In genomic region chr6:118894425-118895240, GRCh38 we compare ENCODE assay signal across 1 cellular context.
TF ChIP-seq lines count a peak whose summit lies in the region.

No MANE protein-coding gene starts in this region.

TF ChIP-seq in HepG2, 621 proteins besides CTCF, POLR2A, EP300 and RAD21 (continued from another document and continues in another):
- TF ChIP-seq DBP (CRISPR knock-in tag; IDR thresholded peaks at IDR 0.05; ENCODE audit: not compliant biosample characterization) = peak; percentile 59
- TF ChIP-seq FOXK2 (IDR thresholded peaks at IDR 0.05) = no peak
- TF ChIP-seq TARDBP (CRISPR knock-in tag; IDR thresholded peaks at IDR 0.05) = no peak
- no peak for TF ChIP-seq ZEB1 (IDR thresholded peaks at IDR 0.05; ENCODE audit: insufficient replicate concordance, low read depth)
- TF ChIP-seq ATF7-NPFF (CRISPR knock-in tag; IDR thresholded peaks at IDR 0.05; ENCODE audit: low read depth) = peak; percentile 32; the same call in 1 of the 2 replicates
- no peak for TF ChIP-seq SUZ12 (IDR thresholded peaks at IDR 0.05; ENCODE audit: low read depth, low read length)
- TF ChIP-seq HNRNPH1 (optimal IDR thresholded peaks at IDR 0.05; ENCODE audit: low read depth, low read length) = no peak
- no peak for TF ChIP-seq ELF4 (CRISPR knock-in tag; IDR thresholded peaks at IDR 0.05; ENCODE audit: borderline replicate concordance)
- TF ChIP-seq ZNF564 (CRISPR knock-in tag; IDR thresholded peaks at IDR 0.05) = peak; percentile 33
- no peak for TF ChIP-seq NR1H2 (CRISPR knock-in tag; IDR thresholded peaks at IDR 0.05; ENCODE audit: borderline replicate concordance, low read depth)
- 0 out of 2 replicates have a peak, but pooled peaks have one; percentile 7 for TF ChIP-seq NCOA2 (CRISPR knock-in tag; IDR thresholded peaks at IDR 0.05)
- TF ChIP-seq RFXANK (CRISPR knock-in tag; IDR thresholded peaks at IDR 0.05) = no peak
- no peak for TF ChIP-seq ZNF580 (CRISPR knock-in tag; IDR thresholded peaks at IDR 0.05; ENCODE audit: borderline replicate concordance, low read depth)
- peak; percentile 33 for TF ChIP-seq RBM22 (optimal IDR thresholded peaks at IDR 0.05; ENCODE audit: low read length)
- TF ChIP-seq ZNF878 (CRISPR knock-in tag; IDR thresholded peaks at IDR 0.05) = 0 out of 2 replicates have a peak, but pooled peaks have one; percentile 73
- TF ChIP-seq ZNF883 (CRISPR knock-in tag; IDR thresholded peaks at IDR 0.05; ENCODE audit: not compliant biosample characterization) = peak; percentile 67
- no peak for TF ChIP-seq ZHX1 (CRISPR knock-in tag; IDR thresholded peaks at IDR 0.05; ENCODE audit: low read depth)
- peak; percentile 34; the same call in 1 of the 2 replicates for TF ChIP-seq ZSCAN31 (CRISPR knock-in tag; IDR thresholded peaks at IDR 0.05; ENCODE audit: low read depth)
- no peak for TF ChIP-seq PAF1 (CRISPR knock-in tag; IDR thresholded peaks at IDR 0.05)
- TF ChIP-seq ZNF441 (CRISPR knock-in tag; IDR thresholded peaks at IDR 0.05; ENCODE audit: borderline replicate concordance) = peak; percentile 48; the same call in 1 of the 2 replicates
- no peak for TF ChIP-seq POLR2AphosphoS2 (IDR thresholded peaks at IDR 0.05; ENCODE audit: low read depth, low read length)
- peak; percentile 63; the same call in 1 of the 2 replicates for TF ChIP-seq ZFP82 (CRISPR knock-in tag; IDR thresholded peaks at IDR 0.05; ENCODE audit: borderline replicate concordance)
- no peak for TF ChIP-seq ATM (IDR thresholded peaks at IDR 0.05; ENCODE audit: borderline replicate concordance)
- TF ChIP-seq ZFYVE20 (CRISPR knock-in tag; IDR thresholded peaks at IDR 0.05; ENCODE audit: borderline replicate concordance, low read depth) = no peak
- no peak for TF ChIP-seq ZNF740 (CRISPR knock-in tag; IDR thresholded peaks at IDR 0.05)
- TF ChIP-seq GRHL1 (CRISPR knock-in tag; conservative IDR thresholded peaks at IDR 0.05) = no peak
- TF ChIP-seq ATF7 (IDR thresholded peaks at IDR 0.05) = no peak
- no peak for TF ChIP-seq ATF7 (CRISPR knock-in tag; IDR thresholded peaks at IDR 0.05)
- no peak for TF ChIP-seq SRSF9 (IDR thresholded peaks at IDR 0.05; ENCODE audit: borderline replicate concordance, insufficient read depth, low read depth, low read length, poor library complexity, severe bottlenecking)
- peak; percentile 20; the same call in 1 of the 2 replicates for TF ChIP-seq KDM2A (CRISPR knock-in tag; IDR thresholded peaks at IDR 0.05; ENCODE audit: borderline replicate concordance, low read depth)
- TF ChIP-seq ZNF713 (CRISPR knock-in tag; IDR thresholded peaks at IDR 0.05) = no peak
- TF ChIP-seq ZNF614 (CRISPR knock-in tag; IDR thresholded peaks at IDR 0.05; ENCODE audit: borderline replicate concordance) = no peak
- peak; percentile 30; the same call in 1 of the 2 replicates for TF ChIP-seq ZNF816 (CRISPR knock-in tag; IDR thresholded peaks at IDR 0.05; ENCODE audit: borderline replicate concordance)
- no peak for TF ChIP-seq MTF1 (CRISPR knock-in tag; IDR thresholded peaks at IDR 0.05)
- TF ChIP-seq ZNF136 (CRISPR knock-in tag; IDR thresholded peaks at IDR 0.05; ENCODE audit: low read depth) = 0 out of 2 replicates have a peak, but pooled peaks have one; percentile 11
- no peak for TF ChIP-seq SCMH1 (CRISPR knock-in tag; IDR thresholded peaks at IDR 0.05; ENCODE audit: borderline replicate concordance)
- TF ChIP-seq GATAD2A (CRISPR knock-in tag; IDR thresholded peaks at IDR 0.05) = no peak
- no peak for TF ChIP-seq ZFP1 (CRISPR knock-in tag; IDR thresholded peaks at IDR 0.05)
- TF ChIP-seq ZMYM4 (CRISPR knock-in tag; IDR thresholded peaks at IDR 0.05) = 0 out of 2 replicates have a peak, but pooled peaks have one; percentile 49
- TF ChIP-seq CHD4 (IDR thresholded peaks at IDR 0.05; ENCODE audit: borderline replicate concordance, low read length) = no peak
- no peak; the same call in 1 of the 2 replicates for TF ChIP-seq ZNF484 (CRISPR knock-in tag; IDR thresholded peaks at IDR 0.05; ENCODE audit: borderline replicate concordance, low read depth)
- TF ChIP-seq POGZ (CRISPR knock-in tag; IDR thresholded peaks at IDR 0.05) = no peak; the same call in 1 of the 2 replicates
- TF ChIP-seq ATRX (CRISPR knock-in tag; IDR thresholded peaks at IDR 0.05; ENCODE audit: borderline replicate concordance) = no peak
- TF ChIP-seq NFKBIZ (CRISPR knock-in tag; IDR thresholded peaks at IDR 0.05) = no peak
- no peak; the same call in none of the 2 replicates for TF ChIP-seq SALL1 (CRISPR knock-in tag; IDR thresholded peaks at IDR 0.05)
- TF ChIP-seq ZNF280B (CRISPR knock-in tag; IDR thresholded peaks at IDR 0.05; ENCODE audit: borderline replicate concordance) = no peak; the same call in 1 of the 2 replicates
- no peak for TF ChIP-seq ZKSCAN5 (CRISPR knock-in tag; IDR thresholded peaks at IDR 0.05)
- no peak; the same call in none of the 2 replicates for TF ChIP-seq ZBTB43 (CRISPR knock-in tag; conservative IDR thresholded peaks at IDR 0.05)
- no peak; the same call in 2 of the 3 replicates for TF ChIP-seq MXI1 (IDR thresholded peaks at IDR 0.05; ENCODE audit: borderline replicate concordance, low read depth, low read length)
- no peak for TF ChIP-seq TIGD3 (CRISPR knock-in tag; IDR thresholded peaks at IDR 0.05; ENCODE audit: borderline replicate concordance)
- no peak for TF ChIP-seq TEAD2 (CRISPR knock-in tag; IDR thresholded peaks at IDR 0.05)
- peak; percentile 79; the same call in 1 of the 2 replicates for TF ChIP-seq AFF4 (CRISPR knock-in tag; IDR thresholded peaks at IDR 0.05)
- TF ChIP-seq NR2F1 (CRISPR knock-in tag; IDR thresholded peaks at IDR 0.05) = no peak
- TF ChIP-seq NKX3-1 (CRISPR knock-in tag; IDR thresholded peaks at IDR 0.05) = no peak; the same call in 1 of the 2 replicates
- no peak for TF ChIP-seq ZSCAN9 (CRISPR knock-in tag; IDR thresholded peaks at IDR 0.05; ENCODE audit: borderline replicate concordance)
